20 cellular contexts compared by ENCODE assay signal in genomic region chr3:141523615-141524375, GRCh38. TPM values are rescaled to one million over a fixed set of nuclear protein-coding genes. Genes with fewer than 3 reads are reported as not detected.
A peak's percentile ranks its signal among the peaks of the same experiment; 100 is the strongest.
DNase-seq lines count a peak whose midpoint lies in the region; ATAC-seq and TF ChIP-seq lines count a peak whose summit lies in the region.
"Had no signal": no experiment of that assay in that cellular context is flagged by ENCODE, and none has a peak within 500 bp of the region (broad histone marks: within the 10 kb centered on the region; RNA-seq: fewer than 3 reads in every experiment).

No MANE protein-coding gene starts in this region.

- ATAC-seq in activated T-cell treated with anti-CD3 and anti-CD28 coated beads, Interleukin-2, amount 50 U/mL, for 4 hours, result peak; percentile 57 to 65
- ATAC-seq in T-cell (replicated peaks in 1 of 4), result no peak
- no peak for ATAC-seq in naive thymus-derived CD4-positive, alpha-beta T cell
- ATAC-seq: GM23338; stimulated activated effector memory CD8-positive, alpha-beta T cell treated with anti-CD3 and anti-CD28 coated beads, Interleukin-12 subunit alpha, Interleukin-12 subunit beta, amount 100 ng/mL, for 72 hours had no signal

- H3K27me3 ChIP-seq in naive thymus-derived CD4-positive, alpha-beta T cell (ENCODE audit: control insufficient read depth in 2 of 2, insufficient read depth in 2 of 2, low read length in 2 of 2), result no peaks in the 10 kb centered on the region
- H3K27me3 ChIP-seq in esophagus squamous epithelium, result no peaks in the 10 kb centered on the region
- H3K27me3 ChIP-seq: colonic mucosa, tibial artery had no signal

- TF ChIP-seq CTCF in esophagus squamous epithelium (IDR thresholded peaks at IDR 0.05), result no peak

- 91 to 98% methylated on average over 3 to 4 of the region's 4 CpGs for WGBS in esophagus squamous epithelium, 2 donors

- H3K36me3 ChIP-seq in naive thymus-derived CD4-positive, alpha-beta T cell (ENCODE audit: control insufficient read depth in 2 of 3, insufficient read depth in 3 of 3, low read length in 3 of 3), result peaks cover 4 to 23% (median 7%) of the 10 kb centered on the region in 3 experiments
- H3K36me3 ChIP-seq in esophagus squamous epithelium, result peaks cover 0 to 47% (median 0%) of the 10 kb centered on the region in 3 donors
- H3K36me3 ChIP-seq: colonic mucosa had no signal

- H3K27ac ChIP-seq in naive thymus-derived CD4-positive, alpha-beta T cell (ENCODE audit: low read depth, low read length), result no peak overlapping the region
- H3K27ac ChIP-seq in esophagus squamous epithelium, result no peak overlapping the region
- H3K27ac ChIP-seq: colonic mucosa, tibial artery, WERI-Rb-1 had no signal

- H3K4me1 ChIP-seq in naive thymus-derived CD4-positive, alpha-beta T cell (ENCODE audit: control insufficient read depth in 2 of 2, insufficient read depth in 2 of 2, low read length in 2 of 2), result peaks cover 12 to 47% of the 10 kb centered on the region in 2 donors
- peaks cover 0 to 5% (median 0%) of the 10 kb centered on the region in 3 donors for H3K4me1 ChIP-seq in esophagus squamous epithelium
- H3K4me1 ChIP-seq: colonic mucosa had no signal

- no peak for DNase-seq in activated T-cell treated with anti-CD3 and anti-CD28 coated beads, Interleukin-2, amount 50 U/mL, for 4 hours
- no peak for DNase-seq in activated T-cell treated with anti-CD3 and anti-CD28 coated beads, Interleukin-2, amount 50 U/mL, for 1 hour
- DNase-seq in ELR (ENCODE audit: low read depth), result peak; percentile 86
- no peak for DNase-seq in T-cell
- DNase-seq in naive thymus-derived CD4-positive, alpha-beta T cell, result no peak
- no peak for DNase-seq in SK-N-DZ (ENCODE audit: low spot score)
- DNase-seq in NCI-H510A treated with DMSO at 0.1 percent for 48 hours (lab: John Stamatoyannopoulos, UW), result no peak
- DNase-seq in esophagus squamous epithelium (lab: John Stamatoyannopoulos, UW), result no peak
- DNase-seq: activated gamma-delta T cell treated with Interleukin-2 at 50 U/mL for 16 hours, colonic mucosa, DMS79, foreskin melanocyte, hypothalamus, NCI-H146, NCI-H2227 treated with DMSO at 0.1 percent for 48 hours, SW 1271, tibial artery, WERI-Rb-1 had no signal

- peaks cover 30% of the 10 kb centered on the region for H3K36me3 Mint-ChIP-seq in activated T-cell treated with anti-CD3 and anti-CD28 coated beads, Interleukin-2, amount 50 U/mL, for 4 hours (ENCODE audit: insufficient read depth)
- H3K36me3 Mint-ChIP-seq in T-cell, result peaks cover 42% of the 10 kb centered on the region
- H3K36me3 Mint-ChIP-seq in naive thymus-derived CD4-positive, alpha-beta T cell, result peaks cover 0 to 42% (median 33%) of the 10 kb centered on the region in 5 donors

- CTCF ChIA-PET in T-cell (lab: Charles Lee), result interaction anchor here (0.5 to 1.0 kb wide), 3 partner anchors 37 to 229 kb away, joined by 3 to 6 read pairs (median 3); no protein-coding TSS in a partner anchor
- CTCF ChIA-PET in naive thymus-derived CD4-positive, alpha-beta T cell (lab: Charles Lee), result interaction anchor here (0.9 to 1.5 kb wide), 3 partner anchors 21 to 37 kb away, joined by 3 read pairs; no protein-coding TSS in a partner anchor

- no peak for TF ChIP-seq POLR2A in esophagus squamous epithelium (IDR thresholded peaks at IDR 0.05)

- H3K27me3 Mint-ChIP-seq in activated T-cell treated with anti-CD3 and anti-CD28 coated beads, Interleukin-2, amount 50 U/mL, for 4 hours (ENCODE audit: low read depth), result no peaks in the 10 kb centered on the region
- no peaks in the 10 kb centered on the region for H3K27me3 Mint-ChIP-seq in T-cell
- no peaks in the 10 kb centered on the region for H3K27me3 Mint-ChIP-seq in naive thymus-derived CD4-positive, alpha-beta T cell

- intact Hi-C loops in naive thymus-derived CD4-positive, alpha-beta T cell (cut with micrococcal nuclease), result loop anchor here in 1 of 2 donors (2.0 kb wide), 1 partner anchor 31 kb away; no protein-coding TSS in a partner anchor
- intact Hi-C loops in esophagus squamous epithelium (cut with DNase I), result no loop called here

- no peak overlapping the region for H3K4me3 ChIP-seq in naive thymus-derived CD4-positive, alpha-beta T cell (ENCODE audit: low read length)
- H3K4me3 ChIP-seq in esophagus squamous epithelium, result no peak overlapping the region
- H3K4me3 ChIP-seq: colonic mucosa, GM23338, tibial artery had no signal

- POLR2A ChIA-PET in T-cell (lab: Charles Lee), result interaction anchor here (0.6 to 3.1 kb wide), 4 partner anchors 9 to 527 kb away, joined by 3 to 18 read pairs (median 3); no protein-coding TSS in a partner anchor
- POLR2A ChIA-PET in naive thymus-derived CD4-positive, alpha-beta T cell (lab: Charles Lee), result interaction anchor here (0.6 to 3.0 kb wide), 10 partner anchors 9 to 138 kb away, joined by 3 to 10 read pairs (median 4); partner anchors contain the start of gene RASA2

- no peaks in the 10 kb centered on the region for H3K9me3 Mint-ChIP-seq in activated T-cell treated with anti-CD3 and anti-CD28 coated beads, Interleukin-2, amount 50 U/mL, for 4 hours
- no peaks in the 10 kb centered on the region for H3K9me3 Mint-ChIP-seq in T-cell
- H3K9me3 Mint-ChIP-seq in naive thymus-derived CD4-positive, alpha-beta T cell, result no peaks in the 10 kb centered on the region
- H3K9me3 Mint-ChIP-seq: GM23338; stimulated activated effector memory CD8-positive, alpha-beta T cell treated with anti-CD3 and anti-CD28 coated beads, Interleukin-12 subunit alpha, Interleukin-12 subunit beta, amount 100 ng/mL, for 72 hours had no signal

- H3K4me3 Mint-ChIP-seq in activated T-cell treated with anti-CD3 and anti-CD28 coated beads, Interleukin-2, amount 50 U/mL, for 4 hours, result no peak overlapping the region
- no peak overlapping the region for H3K4me3 Mint-ChIP-seq in T-cell
- peak overlapping the region in 6 of 10 donors; percentile 3 to 74 (median 27) for H3K4me3 Mint-ChIP-seq in naive thymus-derived CD4-positive, alpha-beta T cell
- H3K4me3 Mint-ChIP-seq: GM23338; stimulated activated effector memory CD8-positive, alpha-beta T cell treated with anti-CD3 and anti-CD28 coated beads, Interleukin-12 subunit alpha, Interleukin-12 subunit beta, amount 100 ng/mL, for 72 hours had no signal

- peaks cover 74% of the 10 kb centered on the region for H3K4me1 Mint-ChIP-seq in activated T-cell treated with anti-CD3 and anti-CD28 coated beads, Interleukin-2, amount 50 U/mL, for 4 hours (ENCODE audit: low read depth)
- peaks cover 83 to 84% (median 84%) of the 10 kb centered on the region in 3 donors for H3K4me1 Mint-ChIP-seq in T-cell
- H3K4me1 Mint-ChIP-seq in naive thymus-derived CD4-positive, alpha-beta T cell, result peaks cover 38 to 97% (median 85%) of the 10 kb centered on the region in 7 donors

- no peaks in the 10 kb centered on the region for H3K9me3 ChIP-seq in naive thymus-derived CD4-positive, alpha-beta T cell (ENCODE audit: control insufficient read depth in 2 of 3, low read length in 3 of 3)
- H3K9me3 ChIP-seq in esophagus squamous epithelium, result no peaks in the 10 kb centered on the region
- H3K9me3 ChIP-seq: colonic mucosa, tibial artery had no signal

- peak overlapping the region; percentile 90 to 94 for H3K27ac Mint-ChIP-seq in T-cell
- peak overlapping the region in 8 of 9 donors; percentile 76 to 93 (median 87) for H3K27ac Mint-ChIP-seq in naive thymus-derived CD4-positive, alpha-beta T cell
- H3K27ac Mint-ChIP-seq: GM23338 had no signal

RNA-seq across cellular contexts. Expression of gene RASA2, which starts 37.0 kb away (rescaled TPM):
- 10 to 100 TPM; 31.0 to 37.0 (median 32.4) TPM for total RNA-seq in activated T-cell treated with anti-CD3 and anti-CD28 coated beads, Interleukin-2, amount 50 U/mL, for 4 hours
- total RNA-seq in T-cell (10 to 100 TPM; 52.7 to 80.0 (median 62.6) TPM), esophagus squamous epithelium (10 to 100 TPM; 12.6 to 24.6 (median 19.4) TPM)
- total RNA-seq in naive thymus-derived CD4-positive, alpha-beta T cell, result 100 to 1,000 TPM in 2 of 5 experiments, 10 to 100 TPM in 3; 51.9 to 120 (median 96.3) TPM
- 10 to 100 TPM; 51.0 to 59.8 TPM for polyA plus RNA-seq in naive thymus-derived CD4-positive, alpha-beta T cell
- 5.5 and 8.6 TPM in 2 replicates for polyA plus RNA-seq in SK-N-DZ (2014; cell fraction: cytosol; rRNA removed)
- polyA plus RNA-seq in SK-N-DZ (2014; cell fraction: nucleus; rRNA removed), result 15.5 and 16.1 TPM in 2 replicates

Comparison
In these comparisons a context has a peak if more than half of its experiments do, and no peak if none do; other contexts are left out.
1. ATAC-seq: peak in activated T-cell treated with anti-CD3 and anti-CD28 coated beads, Interleukin-2, amount 50 U/mL, for 4 hours (2 of 2); none in T-cell (0 of 4) and naive thymus-derived CD4-positive, alpha-beta T cell (single experiment).
2. H3K4me3 Mint-ChIP-seq: peak in naive thymus-derived CD4-positive, alpha-beta T cell (6 of 10); none in activated T-cell treated with anti-CD3 and anti-CD28 coated beads, Interleukin-2, amount 50 U/mL, for 4 hours (single experiment) and T-cell (0 of 3).